15 cellular contexts compared by ENCODE assay signal in genomic region chr2:29164101-29164846, GRCh38.
"Had no signal": no experiment of that assay in that cellular context is flagged by ENCODE, and none has a peak within 500 bp of the region (broad histone marks: within the 10 kb centered on the region; RNA-seq: fewer than 3 reads in every experiment).

No MANE protein-coding gene starts in this region.

- H3K27ac Mint-ChIP-seq: activated B cell treated with CpG ODN at 0.5 μM for 24 hours; activated CD4-positive, alpha-beta T cell treated with anti-CD3 and anti-CD28 coated beads, Interleukin-2, amount 10 ng/mL, durations not matched to agents 24 days and 14 days; activated naive CD8-positive, alpha-beta T cell treated with anti-CD3 and anti-CD28 coated beads for 36 hours; endodermal cell; naive B cell; T-helper 17 cell had no signal

- H3K9me3 ChIP-seq: gastroesophageal sphincter, ovary, transverse colon, vagina had no signal

- H3K27me3 Mint-ChIP-seq: activated B cell treated with CpG ODN at 0.5 μM for 24 hours; activated CD4-positive, alpha-beta T cell treated with anti-CD3 and anti-CD28 coated beads, Interleukin-2, amount 10 ng/mL, durations not matched to agents 24 days and 14 days; activated naive CD8-positive, alpha-beta T cell treated with anti-CD3 and anti-CD28 coated beads for 36 hours; naive B cell; T-helper 17 cell had no signal

- H3K4me3 ChIP-seq: gastroesophageal sphincter, lung, ovary, transverse colon, vagina had no signal

- H3K9me3 Mint-ChIP-seq: activated B cell treated with CpG ODN at 0.5 μM for 24 hours; activated CD4-positive, alpha-beta T cell treated with anti-CD3 and anti-CD28 coated beads, Interleukin-2, amount 10 ng/mL, durations not matched to agents 24 days and 14 days; activated naive CD8-positive, alpha-beta T cell treated with anti-CD3 and anti-CD28 coated beads for 36 hours; naive B cell had no signal

- H3K27me3 ChIP-seq: gastroesophageal sphincter, ovary, transverse colon, vagina had no signal

- DNase-seq: activated B cell treated with CpG ODN at 0.5 μM for 24 hours; activated CD4-positive, alpha-beta T cell treated with anti-CD3 and anti-CD28 coated beads, Interleukin-2, amount 10 ng/mL, durations not matched to agents 24 days and 14 days; activated CD8-positive, alpha-beta memory T cell treated with anti-CD3 and anti-CD28 coated beads for 24 hours; activated naive CD8-positive, alpha-beta T cell treated with anti-CD3 and anti-CD28 coated beads for 36 hours; endodermal cell; erythroblast; islet precursor cell; naive B cell; ovary; stimulated activated naive CD4-positive, alpha-beta T cell; T-helper 17 cell; transverse colon had no signal

- H3K27ac ChIP-seq: gastroesophageal sphincter, ovary, transverse colon, vagina had no signal

- H3K4me3 Mint-ChIP-seq: activated B cell treated with CpG ODN at 0.5 μM for 24 hours; activated CD4-positive, alpha-beta T cell treated with anti-CD3 and anti-CD28 coated beads, Interleukin-2, amount 10 ng/mL, durations not matched to agents 24 days and 14 days; activated naive CD8-positive, alpha-beta T cell treated with anti-CD3 and anti-CD28 coated beads for 36 hours; endodermal cell; naive B cell; T-helper 17 cell had no signal

- ATAC-seq: gastroesophageal sphincter, T-helper 17 cell had no signal

- H3K4me1 Mint-ChIP-seq: activated CD4-positive, alpha-beta T cell treated with anti-CD3 and anti-CD28 coated beads, Interleukin-2, amount 10 ng/mL, durations not matched to agents 24 days and 14 days; activated naive CD8-positive, alpha-beta T cell treated with anti-CD3 and anti-CD28 coated beads for 36 hours; naive B cell had no signal

- H3K36me3 Mint-ChIP-seq: naive B cell had no signal

- H3K36me3 ChIP-seq: ovary had no signal

- H3K4me1 ChIP-seq: transverse colon, vagina had no signal
